10 cellular contexts compared by ENCODE assay signal in genomic region chr1:26887125-26887524, GRCh38. TPM values are rescaled to one million over a fixed set of nuclear protein-coding genes. Genes with fewer than 3 reads are reported as not detected.
DNase-seq lines count a peak whose midpoint lies in the region; ATAC-seq and TF ChIP-seq lines count a peak whose summit lies in the region.
"Had no signal": no experiment of that assay in that cellular context is flagged by ENCODE, and none has a peak within 500 bp of the region (broad histone marks: within the 10 kb centered on the region; RNA-seq: fewer than 3 reads in every experiment).

No MANE protein-coding gene starts in this region.

- H3K27me3 ChIP-seq in heart right ventricle (no peaks in the 10 kb centered on the region), fibroblast of lung (ENCODE audit: control insufficient read depth, insufficient read depth, low read length) (no peaks in the 10 kb centered on the region), upper lobe of right lung (no peaks in the 10 kb centered on the region)

- peaks cover 18% of the 10 kb centered on the region for H3K79me2 ChIP-seq in fibroblast of lung (ENCODE audit: control insufficient read depth, insufficient read depth, low read length)

- H3K9me3 ChIP-seq in heart right ventricle (no peaks in the 10 kb centered on the region), fibroblast of lung (ENCODE audit: control insufficient read depth, insufficient read depth, low read depth, low read length) (no peaks in the 10 kb centered on the region), upper lobe of right lung (no peaks in the 10 kb centered on the region)

- H3K4me2 ChIP-seq in fibroblast of lung (ENCODE audit: extremely low read depth, insufficient read depth, low read length): no peak overlapping the region

- CTCF ChIA-PET in RWPE1 (lab: Yijun Ruan, JAX): interaction anchor here (0.6 to 1.3 kb wide), 11 partner anchors 23 to 488 kb away, joined by 3 to 6 read pairs (median 3); partner anchors contain the start of gene SFN

- POLR2A ChIA-PET in RWPE1 (lab: Yijun Ruan, JAX; ENCODE audit: low non-redundant PET): no interaction called here

- ATAC-seq in heart right ventricle (peak in 2 of 8 donors; percentile 10 to 47), left cardiac atrium (no peak), upper lobe of right lung (no peak), HG03469 (IDR thresholded peaks at IDR 0.05; ENCODE audit: unreplicated experiment) (no peak)

- 60 to 73% methylated on average over 1 of the region's 1 CpG for WGBS in heart right ventricle, 2 donors

- no peak for DNase-seq in heart right ventricle
- DNase-seq in left cardiac atrium: no peak
- DNase-seq in RWPE1 (ENCODE audit: low spot score): no peak
- peak; percentile 43 to 51 for DNase-seq in fibroblast of lung (ENCODE audit: low read depth in 2 of 2)
- no peak for DNase-seq in upper lobe of right lung
- no peak for DNase-seq in Ammon's horn (ENCODE audit: low spot score)
- DNase-seq in substantia nigra (lab: John Stamatoyannopoulos, UW): no peak

- H3K9ac ChIP-seq in fibroblast of lung (ENCODE audit: insufficient read depth, low read length): no peak overlapping the region

- H3K4me3 ChIP-seq in heart right ventricle (no peak overlapping the region), fibroblast of lung (replicated peaks in 1 of 4; ENCODE audit: control extremely low read depth in 1 of 4, insufficient read depth in 1 of 4, low read depth in 3 of 4, low read length in 4 of 4) (no peak overlapping the region), upper lobe of right lung (no peak overlapping the region)
- H3K4me3 ChIP-seq: SK-N-MC had no signal

- TF ChIP-seq CTCF in heart right ventricle (IDR thresholded peaks at IDR 0.05) (peak in 7 of 9 donors; percentile 16 to 51 (median 30)), RWPE1 (conservative IDR thresholded peaks at IDR 0.05; ENCODE audit: low read depth) (peak; percentile 62), fibroblast of lung (conservative IDR thresholded peaks at IDR 0.05 in 1 of 2, IDR thresholded peaks at IDR 0.05 in 1 of 2; ENCODE audit: low read depth in 1 of 2, low read length in 2 of 2) (peak; percentile 44 to 54), upper lobe of right lung (IDR thresholded peaks at IDR 0.05) (peak; percentile 39)

- H3K4me1 ChIP-seq in heart right ventricle (peaks cover 4 to 37% (median 30%) of the 10 kb centered on the region in 9 donors), fibroblast of lung (ENCODE audit: control insufficient read depth, extremely low read depth, insufficient read depth, low read length) (peaks cover 10% of the 10 kb centered on the region), upper lobe of right lung (peaks cover 11% of the 10 kb centered on the region)

- no peaks in the 10 kb centered on the region for H4K20me1 ChIP-seq in fibroblast of lung (ENCODE audit: control insufficient read depth, extremely low read depth, insufficient read depth, low read length)

- H3K27ac ChIP-seq in heart right ventricle (peak overlapping the region in 1 of 10 donors; percentile 24), RWPE1 (peak overlapping the region; percentile 54), fibroblast of lung (ENCODE audit: insufficient read depth, low read length) (no peak overlapping the region), upper lobe of right lung (no peak overlapping the region), substantia nigra (ENCODE audit: low read depth, low read length, poor library complexity, severe bottlenecking) (no peak overlapping the region)
- H3K27ac ChIP-seq: SK-N-MC had no signal

- intact Hi-C loops in heart right ventricle (cut with DNase I) (no loop called here), left cardiac atrium (cut with DNase I) (no loop called here), upper lobe of right lung (cut with DNase I) (loop anchor here (10.0 kb wide), 1 partner anchor 82 kb away; no protein-coding TSS in a partner anchor)

- H3K36me3 ChIP-seq in heart right ventricle: peaks cover 0 to 85% (median 53%) of the 10 kb centered on the region in 9 donors
- peaks cover 17% of the 10 kb centered on the region for H3K36me3 ChIP-seq in fibroblast of lung (ENCODE audit: control insufficient read depth, insufficient read depth, low read length)
- peaks cover 72% of the 10 kb centered on the region for H3K36me3 ChIP-seq in upper lobe of right lung

- H2AFZ ChIP-seq in fibroblast of lung (ENCODE audit: low read length): no peak overlapping the region

RNA-seq across cellular contexts. Expression of gene GPN2, which starts 3.0 kb away (rescaled TPM):
- total RNA-seq in heart right ventricle (10 to 100 TPM; 12.4 to 31.3 (median 20.4) TPM), left cardiac atrium (10 to 100 TPM; 12.9 to 15.3 TPM), fibroblast of lung (9.0 and 12.2 TPM in 2 replicates), upper lobe of right lung (24.6 TPM)
- polyA plus RNA-seq in heart right ventricle (10 to 100 TPM; 13.7 to 21.1 TPM), fibroblast of lung (21.5 and 32.6 TPM in 2 replicates)
- polyA plus RNA-seq in fibroblast of lung (2012): 22.0 and 35.1 TPM in 2 replicates
- polyA minus RNA-seq in fibroblast of lung (ENCODE audit: low replicate concordance): 76.8 and 96.2 TPM in 2 replicates

RNA-seq across cellular contexts. Expression of gene GPATCH3, which starts 13.1 kb away (rescaled TPM):
- total RNA-seq in heart right ventricle (10 to 100 TPM in 1 of 10 donors, 1 to 10 TPM in 9; 6.5 to 10.0 (median 8.6) TPM), left cardiac atrium (10 to 100 TPM in 1 of 2 donors, 1 to 10 TPM in 1; 8.6 to 11.4 TPM), fibroblast of lung (10.8 and 11.4 TPM in 2 replicates), upper lobe of right lung (18.1 TPM)
- polyA plus RNA-seq in heart right ventricle (10 to 100 TPM in 1 of 2 donors, 1 to 10 TPM in 1; 8.0 to 19.5 TPM), fibroblast of lung (4.9 and 5.1 TPM in 2 replicates)
- 7.3 and 7.6 TPM in 2 replicates for polyA plus RNA-seq in fibroblast of lung (2012)
- 3.5 and 6.4 TPM in 2 replicates for polyA minus RNA-seq in fibroblast of lung (ENCODE audit: low replicate concordance)

RNA-seq across cellular contexts. Expression of gene SFN, which starts 24.2 kb away (rescaled TPM):
- under 1 TPM in 1 of 10 donors, not detected in 9; 0.19 TPM for total RNA-seq in heart right ventricle
- polyA plus RNA-seq in heart right ventricle: under 1 TPM in 1 of 2 donors, not detected in 1; 0.42 TPM
- total RNA-seq in left cardiac atrium: under 1 TPM; 0.18 to 0.42 TPM
- total RNA-seq in fibroblast of lung: under 0.01 TPM in 1 of 2 replicates, not detected in the other
- 0.19 and 0.34 TPM in 2 replicates for polyA plus RNA-seq in fibroblast of lung
- 0.16 and 0.55 TPM in 2 replicates for polyA plus RNA-seq in fibroblast of lung (2012)
- 1.3 TPM in 1 of 2 replicates, not detected in the other for polyA minus RNA-seq in fibroblast of lung (ENCODE audit: low replicate concordance)
- 83.8 TPM for total RNA-seq in upper lobe of right lung
- total RNA-seq: subcutaneous adipose tissue had no signal

RNA-seq across cellular contexts. Expression of gene NR0B2, which starts 26.6 kb away (rescaled TPM):
- total RNA-seq in heart right ventricle (10 to 100 TPM in 2 of 10 donors, 1 to 10 TPM in 8; 2.7 to 14.7 (median 7.8) TPM), left cardiac atrium (1 to 10 TPM; 4.5 to 6.5 TPM), fibroblast of lung (not detected in 2 replicates), upper lobe of right lung (2.5 TPM)
- polyA plus RNA-seq in heart right ventricle (1 to 10 TPM; 2.7 to 4.0 TPM), fibroblast of lung (not detected in 2 replicates)
- polyA plus RNA-seq in fibroblast of lung (2012): not detected in 2 replicates
- not detected in 2 replicates for polyA minus RNA-seq in fibroblast of lung (ENCODE audit: low replicate concordance)
- total RNA-seq: subcutaneous adipose tissue had no signal

RNA-seq across cellular contexts. Expression of gene NUDC, which starts 34.4 kb away (rescaled TPM):
- total RNA-seq in heart right ventricle (10 to 100 TPM; 48.9 to 84.0 (median 61.4) TPM), left cardiac atrium (10 to 100 TPM; 65.8 to 65.9 TPM), fibroblast of lung (19.5 and 21.5 TPM in 2 replicates), upper lobe of right lung (49.6 TPM)
- polyA plus RNA-seq in heart right ventricle (10 to 100 TPM; 62.8 to 95.9 TPM), fibroblast of lung (41.5 and 60.3 TPM in 2 replicates)
- 88.9 and 132 TPM in 2 replicates for polyA plus RNA-seq in fibroblast of lung (2012)
- 23.9 and 33.6 TPM in 2 replicates for polyA minus RNA-seq in fibroblast of lung (ENCODE audit: low replicate concordance)

Comparison
In these comparisons a context has a peak if more than half of its experiments do, and no peak if none do; other contexts are left out.
1. DNase-seq: peak in fibroblast of lung (2 of 2); none in heart right ventricle (0 of 2), left cardiac atrium (single experiment), RWPE1 (single experiment), upper lobe of right lung (single experiment), Ammon's horn (single experiment) and substantia nigra (0 of 49).
2. RNA of gene SFN, which starts 24.2 kb away (total RNA-seq): 83.8 TPM in upper lobe of right lung (single experiment); 0.18 to 0.42 TPM in left cardiac atrium, 0.19 TPM in heart right ventricle and under 0.01 TPM in fibroblast of lung; every median in the first group is over 10 times any median in the second.
3. Peak in every context shown above with its lines, with median percentiles within 50 percentile points of each other: CTCF ChIP-seq.